In genomic region chr1:117076648-117077047, GRCh38 we compare ENCODE assay signal across 1 cellular context.
TF ChIP-seq lines count a peak whose summit lies in the region.

No MANE protein-coding gene starts in this region.

TF ChIP-seq in A549, 52 proteins besides CTCF, POLR2A, EP300 and RAD21:
- TF ChIP-seq BCL3 (IDR thresholded peaks at IDR 0.05), result no peak
- no peak for TF ChIP-seq PHF8 (IDR thresholded peaks at IDR 0.05; ENCODE audit: borderline replicate concordance, low read depth)
- no peak for TF ChIP-seq KDM1A (IDR thresholded peaks at IDR 0.05; ENCODE audit: low read depth)
- TF ChIP-seq JUNB (IDR thresholded peaks at IDR 0.05), result no peak
- no peak for TF ChIP-seq TP53 (CRISPR knock-in tag; IDR thresholded peaks at IDR 0.05)
- no peak for TF ChIP-seq CEBPB (IDR thresholded peaks at IDR 0.05)
- TF ChIP-seq CHD2 (IDR thresholded peaks at IDR 0.05; ENCODE audit: low read length, partially characterized antibody), result no peak
- TF ChIP-seq FOSB (CRISPR knock-in tag; IDR thresholded peaks at IDR 0.05), result no peak
- no peak for TF ChIP-seq EHF (CRISPR knock-in tag; IDR thresholded peaks at IDR 0.05)
- no peak for TF ChIP-seq HEYL (CRISPR knock-in tag; IDR thresholded peaks at IDR 0.05)
- no peak for TF ChIP-seq NR3C1 (IDR thresholded peaks at IDR 0.05)
- TF ChIP-seq PBX3 (IDR thresholded peaks at IDR 0.05), result no peak
- TF ChIP-seq, protein P1, sequence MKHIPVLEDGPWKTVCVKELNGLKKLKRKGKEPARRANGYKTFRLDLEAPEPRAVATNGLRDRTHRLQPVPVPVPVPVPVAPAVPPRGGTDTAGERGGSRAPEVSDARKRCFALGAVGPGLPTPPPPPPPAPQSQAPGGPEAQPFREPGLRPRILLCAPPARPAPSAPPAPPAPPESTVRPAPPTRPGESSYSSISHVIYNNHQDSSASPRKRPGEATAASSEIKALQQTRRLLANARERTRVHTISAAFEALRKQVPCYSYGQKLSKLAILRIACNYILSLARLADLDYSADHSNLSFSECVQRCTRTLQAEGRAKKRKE (CRISPR knock-in tag; IDR thresholded peaks at IDR 0.05; ENCODE audit: low read depth), result no peak
- TF ChIP-seq HOXB5 (CRISPR knock-in tag; IDR thresholded peaks at IDR 0.05), result no peak
- TF ChIP-seq NFE2L2 (conservative IDR thresholded peaks at IDR 0.05; ENCODE audit: low read length), result no peak
- no peak for TF ChIP-seq CBX2 (IDR thresholded peaks at IDR 0.05; ENCODE audit: borderline replicate concordance, low read depth)
- no peak for TF ChIP-seq FOSL2 (IDR thresholded peaks at IDR 0.05)
- no peak for TF ChIP-seq FOSL2 (CRISPR knock-in tag; IDR thresholded peaks at IDR 0.05)
